Comparison of ENCODE assay signal across 15 cellular contexts in genomic region chr1:233424727-233425222, GRCh38.
DNase-seq lines count a peak whose midpoint lies in the region; ATAC-seq, FAIRE-seq and TF ChIP-seq lines count a peak whose summit lies in the region.
"Had no signal": no experiment of that assay in that cellular context is flagged by ENCODE, and none has a peak within 500 bp of the region (broad histone marks: within the 10 kb centered on the region; RNA-seq: fewer than 3 reads in every experiment).

No MANE protein-coding gene starts in this region.

- no peak overlapping the region for H3K18ac ChIP-seq in IMR-90 (ENCODE audit: low read depth, low read length)

- no peak overlapping the region for H3K56ac ChIP-seq in IMR-90 (ENCODE audit: extremely low read depth, insufficient read depth, low read length)

- dilution Hi-C loops in IMR-90 (cut with HindIII; ENCODE audit: low sequenced_read_pairs, unreplicated experiment): no loop called here

- H2BK15ac ChIP-seq in IMR-90 (ENCODE audit: low read depth, low read length): no peak overlapping the region

- CTCF ChIA-PET in IMR-90 (lab: Yijun Ruan, JAX): no interaction called here

- WGBS in IMR-90 (ENCODE audit: extremely low coverage in 2 of 2, insufficient read length in 1 of 2), 2 experiments: no CpG with 5 or more reads among the region's 4 CpGs
- 50 to 70% (median 65%) methylated on average over 4 of the region's 4 CpGs for WGBS in small intestine, 3 donors

- DNase-seq in ACHN: peak; percentile 57
- DNase-seq in IMR-90: no peak
- no peak for DNase-seq in astrocyte of the spinal cord (ENCODE audit: low read depth, low spot score)
- DNase-seq in kidney epithelial cell (ENCODE audit: low read depth): no peak
- no peak for DNase-seq in small intestine
- no peak for DNase-seq in NOMO-1 treated with dmso at 0.1 percent for 144 hours (lab: John Stamatoyannopoulos, UW; ENCODE audit: unreplicated experiment)
- no peak for DNase-seq in kidney
- DNase-seq in SK-N-DZ (ENCODE audit: low spot score): no peak
- DNase-seq: activated B cell treated with CpG ODN at 0.5 μM for 24 hours, cerebellar nuclear complex, Karpas-422, NCI-H2081, tibial artery had no signal

- no peak overlapping the region for H2BK20ac ChIP-seq in IMR-90 (ENCODE audit: low read depth, low read length)

- no peak overlapping the region for H2AK9ac ChIP-seq in IMR-90 (replicated peaks; ENCODE audit: low read depth, low read length, poor library complexity)

- H3K4me2 ChIP-seq in IMR-90 (ENCODE audit: low read depth, low read length): no peak overlapping the region
- H3K4me2 ChIP-seq: BLaER1 treated with 17β-estradiol and CSF1 and Interleukin-3, amounts not matched to agents 10 nM and 100 nM had no signal

- H4K91ac ChIP-seq in IMR-90 (ENCODE audit: insufficient read depth, low read depth, low read length): no peak overlapping the region

- POLR2A ChIA-PET in IMR-90 (lab: Charles Lee; ENCODE audit: unreplicated experiment): no interaction called here

- H3K79me1 ChIP-seq in IMR-90 (ENCODE audit: low read depth in 1 of 2, low read length in 2 of 2): no peaks in the 10 kb centered on the region

- in situ Hi-C loops in ACHN (cut with HindIII; ENCODE audit: low pct_ligation_motif_present, low pct_unique_long_range_greater_than_20kb, low sequenced_read_pairs): no loop called here
- in situ Hi-C loops in IMR-90 (cut with MboI; ENCODE audit: low sequenced_read_pairs): no loop called here
- in situ Hi-C loops in astrocyte of the spinal cord (cut with HindIII; ENCODE audit: low sequenced_read_pairs): no loop called here

- no peak for FAIRE-seq in small intestine (lab: Jason Lieb, UNC)
- FAIRE-seq in kidney (lab: Jason Lieb, UNC): no peak

- H2AFZ ChIP-seq in IMR-90 (replicated peaks; ENCODE audit: low read length, poor library complexity): no peak overlapping the region
- H2AFZ ChIP-seq: parathyroid adenoma had no signal

- H2BK5ac ChIP-seq in IMR-90 (ENCODE audit: low read depth, low read length, poor library complexity, severe bottlenecking): no peak overlapping the region

- H3K27me3 ChIP-seq in IMR-90 (ENCODE audit: control insufficient read depth, insufficient read depth, low read length) (no peaks in the 10 kb centered on the region), kidney epithelial cell (ENCODE audit: control insufficient read depth, insufficient read depth, low read length) (no peaks in the 10 kb centered on the region), small intestine (ENCODE audit: control insufficient read depth in 2 of 2, insufficient read depth in 2 of 2, low read length in 2 of 2) (no peaks in the 10 kb centered on the region)
- H3K27me3 ChIP-seq: BLaER1 treated with 17β-estradiol and CSF1 and Interleukin-3, amounts not matched to agents 10 nM and 100 nM had no signal

- H4K20me1 ChIP-seq in IMR-90 (ENCODE audit: insufficient read depth, low read length): no peaks in the 10 kb centered on the region
- H4K20me1 ChIP-seq: BLaER1 treated with 17β-estradiol and CSF1 and Interleukin-3, amounts not matched to agents 10 nM and 100 nM had no signal

- no peak overlapping the region for H4K8ac ChIP-seq in IMR-90 (ENCODE audit: low read depth in 2 of 2, low read length in 2 of 2)

- no peak overlapping the region for H3K4ac ChIP-seq in IMR-90 (ENCODE audit: low read depth, low read length)

- no peak overlapping the region for H3K4me3 ChIP-seq in IMR-90 (ENCODE audit: insufficient read depth, low read depth, low read length)
- no peak overlapping the region for H3K4me3 ChIP-seq in astrocyte of the spinal cord (ENCODE audit: low read depth, low read length)
- no peak overlapping the region for H3K4me3 ChIP-seq in kidney epithelial cell (ENCODE audit: low read depth, low read length)
- H3K4me3 ChIP-seq in small intestine (ENCODE audit: low read depth in 1 of 2, low read length in 2 of 2): no peak overlapping the region
- no peak overlapping the region for H3K4me3 ChIP-seq in kidney (ENCODE audit: low read length in 2 of 2)
- H3K4me3 ChIP-seq: BLaER1 treated with 17β-estradiol and CSF1 and Interleukin-3, amounts not matched to agents 10 nM and 100 nM; tibial artery had no signal

- TF ChIP-seq RAD21 in IMR-90 (IDR thresholded peaks at IDR 0.05; ENCODE audit: low read length): no peak

- H3K4me1 ChIP-seq in IMR-90 (ENCODE audit: control insufficient read depth, insufficient read depth, low read length) (no peaks in the 10 kb centered on the region), small intestine (ENCODE audit: control insufficient read depth in 2 of 2, insufficient read depth in 1 of 2, low read depth in 1 of 2, low read length in 1 of 2) (no peaks in the 10 kb centered on the region), kidney (ENCODE audit: control insufficient read depth in 1 of 2, insufficient read depth in 1 of 2, low read depth in 1 of 2, low read length in 2 of 2) (no peaks in the 10 kb centered on the region)
- H3K4me1 ChIP-seq: BLaER1 treated with 17β-estradiol and CSF1 and Interleukin-3, amounts not matched to agents 10 nM and 100 nM; parathyroid adenoma; tibial artery had no signal

- no peak overlapping the region for H3K9ac ChIP-seq in IMR-90 (ENCODE audit: low read depth, low read length)
- H3K9ac ChIP-seq in kidney (ENCODE audit: low read length in 2 of 2): no peak overlapping the region
- H3K9ac ChIP-seq: BLaER1 treated with 17β-estradiol and CSF1 and Interleukin-3, amounts not matched to agents 10 nM and 100 nM; parathyroid adenoma had no signal

- no TSS peak for BruUV-seq in IMR-90 (replicated peaks; lab: Mats Ljungman, UMichigan)

- H2AK5ac ChIP-seq in IMR-90 (ENCODE audit: low read depth, low read length): no peak overlapping the region

- no peak for ATAC-seq in IMR-90 (ENCODE audit: low read depth)

- intact Hi-C loops in IMR-90 (cut with micrococcal nuclease) (no loop called here), kidney (cut with DNase I) (no loop called here)

- TF ChIP-seq CTCF in IMR-90 (conservative IDR thresholded peaks at IDR 0.05; ENCODE audit: low read depth, low read length): no peak
- TF ChIP-seq CTCF in astrocyte of the spinal cord (IDR thresholded peaks at IDR 0.05; ENCODE audit: low read depth, low read length): peak; percentile 18
- TF ChIP-seq CTCF in kidney epithelial cell (IDR thresholded peaks at IDR 0.05; ENCODE audit: insufficient read depth, low read length, poor library complexity, severe bottlenecking): peak; percentile 31
- TF ChIP-seq CTCF in kidney (IDR thresholded peaks at IDR 0.05; ENCODE audit: borderline replicate concordance, extremely low read depth, insufficient read depth): no peak

- H4K5ac ChIP-seq in IMR-90 (ENCODE audit: low read depth, low read length): no peak overlapping the region

- H3K9me3 ChIP-seq in IMR-90 (ENCODE audit: control insufficient read depth, insufficient read depth, low read length) (0 out of 2 replicates have a peak, but pooled peaks cover 2% of the 10 kb centered on the region), small intestine (ENCODE audit: control insufficient read depth, low read depth) (no peaks in the 10 kb centered on the region), kidney (ENCODE audit: control insufficient read depth in 1 of 2, low read length in 2 of 2) (peaks cover 0 to 2% of the 10 kb centered on the region in 2 donors)
- H3K9me3 ChIP-seq: tibial artery had no signal

- no peak for TF ChIP-seq POLR2A in IMR-90 (IDR thresholded peaks at IDR 0.05; ENCODE audit: low read depth, low read length)

- H3K27ac ChIP-seq in IMR-90 (ENCODE audit: insufficient read depth, low read length): no peak overlapping the region
- H3K27ac ChIP-seq in small intestine (ENCODE audit: low read depth in 1 of 2, low read length in 1 of 2): no peak overlapping the region
- no peak overlapping the region for H3K27ac ChIP-seq in kidney (ENCODE audit: low read depth in 2 of 2, low read length in 2 of 2)
- H3K27ac ChIP-seq: BLaER1 treated with 17β-estradiol and CSF1 and Interleukin-3, amounts not matched to agents 10 nM and 100 nM; parathyroid adenoma; tibial artery had no signal

- no peak overlapping the region for H3K23ac ChIP-seq in IMR-90 (ENCODE audit: low read depth, low read length)

- no peaks in the 10 kb centered on the region for H3K9me1 ChIP-seq in IMR-90 (ENCODE audit: insufficient read depth, low read length)

- no peaks in the 10 kb centered on the region for H3K36me3 ChIP-seq in IMR-90 (ENCODE audit: control insufficient read depth, insufficient read depth, low read length)
- H3K36me3 ChIP-seq in kidney epithelial cell (ENCODE audit: control insufficient read depth, insufficient read depth, low read length): no peaks in the 10 kb centered on the region
- H3K36me3 ChIP-seq in small intestine (ENCODE audit: control insufficient read depth in 2 of 2, insufficient read depth in 2 of 2, low read length in 2 of 2): no peaks in the 10 kb centered on the region
- no peaks in the 10 kb centered on the region for H3K36me3 ChIP-seq in kidney (ENCODE audit: control insufficient read depth in 1 of 2, insufficient read depth in 2 of 2, low read length in 2 of 2)
- H3K36me3 ChIP-seq: BLaER1 treated with 17β-estradiol and CSF1 and Interleukin-3, amounts not matched to agents 10 nM and 100 nM; tibial artery had no signal

- H3K14ac ChIP-seq in IMR-90 (replicated peaks; ENCODE audit: low read depth, low read length): no peak overlapping the region

- no peak overlapping the region for H2BK120ac ChIP-seq in IMR-90 (ENCODE audit: low read depth, low read length)

TF ChIP-seq in IMR-90, 13 proteins besides CTCF, POLR2A, EP300 and RAD21:
- TF ChIP-seq MAFK (IDR thresholded peaks at IDR 0.05; ENCODE audit: low read depth, low read length): peak; percentile 36
- TF ChIP-seq MAZ (IDR thresholded peaks at IDR 0.05; ENCODE audit: borderline replicate concordance, low read depth, low read length): no peak
- no peak for TF ChIP-seq CHD1 (IDR thresholded peaks at IDR 0.05; ENCODE audit: low read depth, low read length)
TF ChIP-seq in IMR-90: peak in this region for 1.

Comparison
In these comparisons a context has a peak if more than half of its experiments do, and no peak if none do; other contexts are left out.
1. CTCF ChIP-seq: peak in astrocyte of the spinal cord (single experiment) and kidney epithelial cell (single experiment); none in IMR-90 (single experiment) and kidney (single experiment).